Comparison of ENCODE assay signal across 11 cellular contexts in genomic region chr4:14726441-14727405, GRCh38.
DNase-seq lines count a peak whose midpoint lies in the region; ATAC-seq and TF ChIP-seq lines count a peak whose summit lies in the region.
"Had no signal": no experiment of that assay in that cellular context is flagged by ENCODE, and none has a peak within 500 bp of the region (broad histone marks: within the 10 kb centered on the region; RNA-seq: fewer than 3 reads in every experiment).

No MANE protein-coding gene starts in this region.

- TF ChIP-seq CTCF in mammary epithelial cell (conservative IDR thresholded peaks at IDR 0.05 in 1 of 2, IDR thresholded peaks at IDR 0.05 in 1 of 2; ENCODE audit: extremely low read depth in 1 of 2, insufficient read depth in 1 of 2, low read depth in 1 of 2, low read length in 2 of 2) (no peak), retinal pigment epithelial cell (conservative IDR thresholded peaks at IDR 0.05; ENCODE audit: low read depth, low read length) (no peak), natural killer cell (IDR thresholded peaks at IDR 0.05) (no peak)

- H3K9me3 ChIP-seq in mammary epithelial cell (replicated peaks; ENCODE audit: insufficient read depth, low read length): no peaks in the 10 kb centered on the region

- no peaks in the 10 kb centered on the region for H3K36me3 Mint-ChIP-seq in natural killer cell

- no peaks in the 10 kb centered on the region for H3K79me2 ChIP-seq in mammary epithelial cell (ENCODE audit: insufficient read depth, low read length)

- no peak overlapping the region for H3K4me3 Mint-ChIP-seq in natural killer cell

- H3K4me1 Mint-ChIP-seq in natural killer cell: no peaks in the 10 kb centered on the region

- H3K27ac ChIP-seq in mammary epithelial cell (ENCODE audit: insufficient read depth, low read depth, low read length): peak overlapping the region; percentile 94
- H3K27ac ChIP-seq: cardiac muscle cell had no signal

- H3K9me3 Mint-ChIP-seq in natural killer cell: peaks cover 0 to 1% of the 10 kb centered on the region in 2 donors

- TSS peak; percentile 51 for BruUV-seq in mammary epithelial cell (replicated peaks; lab: Mats Ljungman, UMichigan)

- in situ Hi-C loops in mammary epithelial cell (cut with MboI; ENCODE audit: low sequenced_read_pairs in 2 of 2): loop anchor here in 1 of 2 donors (25.0 kb wide), 1 partner anchor 436 kb away; no protein-coding TSS in a partner anchor

- ATAC-seq in HG02588 (IDR thresholded peaks at IDR 0.05; ENCODE audit: unreplicated experiment): peak; percentile 64
- ATAC-seq in natural killer cell: no peak
- no peak for ATAC-seq in GM18520 (IDR thresholded peaks at IDR 0.05; ENCODE audit: unreplicated experiment)

- no peaks in the 10 kb centered on the region for H3K27me3 ChIP-seq in mammary epithelial cell (ENCODE audit: insufficient read depth, low read length)
- H3K27me3 ChIP-seq: cardiac muscle cell had no signal

- intact Hi-C loops in mammary epithelial cell (cut with micrococcal nuclease) (loop anchor here (1.0 to 10.0 kb wide), 2 partner anchors 26 to 822 kb away; no protein-coding TSS in a partner anchor), head of caudate nucleus (cut with DNase I) (no loop called here), natural killer cell (cut with micrococcal nuclease) (no loop called here)

- no peak overlapping the region for H3K27ac Mint-ChIP-seq in natural killer cell

- H2AFZ ChIP-seq in mammary epithelial cell (ENCODE audit: low read depth, low read length): peak overlapping the region; percentile 45

- no peaks in the 10 kb centered on the region for H3K27me3 Mint-ChIP-seq in natural killer cell (ENCODE audit: low read depth in 2 of 2)

- H3K4me3 ChIP-seq in mammary epithelial cell (replicated peaks in 1 of 3; ENCODE audit: insufficient read depth in 1 of 3, low read depth in 2 of 3, low read length in 3 of 3) (peak overlapping the region in 1 of 3 experiments; percentile 0), retinal pigment epithelial cell (ENCODE audit: low read length) (no peak overlapping the region)
- H3K4me3 ChIP-seq: cardiac muscle cell had no signal

- peak overlapping the region; percentile 16 for H3K9ac ChIP-seq in mammary epithelial cell (ENCODE audit: insufficient read depth, low read length)

- CTCF ChIA-PET in mammary epithelial cell (lab: Charles Lee; ENCODE audit: low non-redundant PET): no interaction called here

- H3K36me3 ChIP-seq in mammary epithelial cell (ENCODE audit: insufficient read depth, low read length): no peaks in the 10 kb centered on the region
- H3K36me3 ChIP-seq: cardiac muscle cell had no signal

- H3K4me1 ChIP-seq in mammary epithelial cell (ENCODE audit: insufficient read depth, low read length): peaks cover 12% of the 10 kb centered on the region

- DNase-seq in NCI-H2029 (lab: John Stamatoyannopoulos, UW): peak; percentile 18
- DNase-seq in mammary epithelial cell: peak; percentile 95
- peak; percentile 56 for DNase-seq in retinal pigment epithelial cell (ENCODE audit: low read depth)
- DNase-seq in head of caudate nucleus: no peak
- no peak for DNase-seq in natural killer cell
- no peak for DNase-seq in anterior cingulate cortex (lab: John Stamatoyannopoulos, UW)
- DNase-seq: activated CD8-positive, alpha-beta memory T cell treated with anti-CD3 and anti-CD28 coated beads for 24 hours; substantia nigra had no signal

- no peaks in the 10 kb centered on the region for H4K20me1 ChIP-seq in mammary epithelial cell (ENCODE audit: insufficient read depth, low read length)

- dilution Hi-C loops in mammary epithelial cell (cut with HindIII; ENCODE audit: low sequenced_read_pairs): no loop called here

- peak overlapping the region; percentile 49 for H3K4me2 ChIP-seq in mammary epithelial cell (ENCODE audit: insufficient read depth, low read depth, low read length)

- WGBS in mammary epithelial cell (ENCODE audit: low coverage, missing lambda C conversion rate): 5% methylated on average over 7 of the region's 7 CpGs

Comparison
In these comparisons a context has a peak if more than half of its experiments do, and no peak if none do; other contexts are left out.
1. DNase-seq: peak in NCI-H2029 (single experiment), mammary epithelial cell (single experiment) and retinal pigment epithelial cell (single experiment); none in head of caudate nucleus (0 of 42), natural killer cell (single experiment) and anterior cingulate cortex (0 of 58).